ENCODE assay signal across 8 cellular contexts in genomic region chr2:101473911-101474751, GRCh38. TPM values are rescaled to one million over a fixed set of nuclear protein-coding genes. Genes with fewer than 3 reads are reported as not detected.
DNase-seq lines count a peak whose midpoint lies in the region; ATAC-seq lines count a peak whose summit lies in the region.

No MANE protein-coding gene starts in this region.

- POLR2A ChIA-PET in activated naive CD8-positive, alpha-beta T cell treated with anti-CD3 and anti-CD28 coated beads, Interleukin-2, amount 10 ng/mL, durations not matched to agents 7 days and 5 days (lab: Charles Lee), result interaction anchor here (0.5 to 2.4 kb wide), 14 partner anchors 9 to 355 kb away, joined by 3 to 14 read pairs (median 4); partner anchors contain the start of genes CNOT11, MAP4K4 and RNF149

- H3K4me1 Mint-ChIP-seq in activated naive CD8-positive, alpha-beta T cell treated with anti-CD3 and anti-CD28 coated beads, Interleukin-2, amount 10 ng/mL, durations not matched to agents 7 days and 5 days, result peaks cover 39% of the 10 kb centered on the region

- intact Hi-C loops in left ventricle myocardium superior (cut with micrococcal nuclease), result no loop called here
- intact Hi-C loops in posterior cingulate gyrus (cut with DNase I), result no loop called here

- peak overlapping the region; percentile 84 for H3K4me3 Mint-ChIP-seq in activated naive CD8-positive, alpha-beta T cell treated with anti-CD3 and anti-CD28 coated beads, Interleukin-2, amount 10 ng/mL, durations not matched to agents 7 days and 5 days

- peak; percentile 57 for ATAC-seq in activated naive CD8-positive, alpha-beta T cell treated with anti-CD3 and anti-CD28 coated beads, Interleukin-2, amount 10 ng/mL, durations not matched to agents 7 days and 5 days (ENCODE audit: low read depth)
- ATAC-seq in left ventricle myocardium superior, result peak; percentile 94
- ATAC-seq in HG02885 (IDR thresholded peaks at IDR 0.05; ENCODE audit: poor library complexity, unreplicated experiment), result no peak
- no peak for ATAC-seq in GM18517 (IDR thresholded peaks at IDR 0.05; ENCODE audit: unreplicated experiment)

- H3K9me3 Mint-ChIP-seq in activated naive CD8-positive, alpha-beta T cell treated with anti-CD3 and anti-CD28 coated beads, Interleukin-2, amount 10 ng/mL, durations not matched to agents 7 days and 5 days, result no peaks in the 10 kb centered on the region

- H3K27me3 Mint-ChIP-seq in activated naive CD8-positive, alpha-beta T cell treated with anti-CD3 and anti-CD28 coated beads, Interleukin-2, amount 10 ng/mL, durations not matched to agents 7 days and 5 days, result no peaks in the 10 kb centered on the region

- DNase-seq in EH (ENCODE audit: low read depth), result peak; percentile 58
- peak; percentile 30 for DNase-seq in NOMO-1 treated with dmso at 0.1 percent for 144 hours (lab: John Stamatoyannopoulos, UW; ENCODE audit: unreplicated experiment)
- peak; percentile 74 for DNase-seq in activated naive CD8-positive, alpha-beta T cell treated with anti-CD3 and anti-CD28 coated beads, Interleukin-2, amount 10 ng/mL, durations not matched to agents 7 days and 5 days
- DNase-seq in left ventricle myocardium superior, result peak; percentile 76
- DNase-seq in posterior cingulate gyrus, result peak; percentile 34 to 92 (median 58)
- DNase-seq in RPMI8226, result no peak

- H3K36me3 Mint-ChIP-seq in activated naive CD8-positive, alpha-beta T cell treated with anti-CD3 and anti-CD28 coated beads, Interleukin-2, amount 10 ng/mL, durations not matched to agents 7 days and 5 days, result no peaks in the 10 kb centered on the region

- H3K27ac Mint-ChIP-seq in activated naive CD8-positive, alpha-beta T cell treated with anti-CD3 and anti-CD28 coated beads, Interleukin-2, amount 10 ng/mL, durations not matched to agents 7 days and 5 days, result peak overlapping the region; percentile 95

RNA-seq across cellular contexts. Expression of gene RFX8, which starts 0.8 kb away (rescaled TPM):
- total RNA-seq in activated naive CD8-positive, alpha-beta T cell treated with anti-CD3 and anti-CD28 coated beads, Interleukin-2, amount 10 ng/mL, durations not matched to agents 7 days and 5 days, result 1 to 10 TPM; 2.0 to 2.2 TPM
- not detected for total RNA-seq in left ventricle myocardium superior

Comparison
In these comparisons a context has a peak if more than half of its experiments do, and no peak if none do; other contexts are left out.
1. ATAC-seq: peak in activated naive CD8-positive, alpha-beta T cell treated with anti-CD3 and anti-CD28 coated beads, Interleukin-2, amount 10 ng/mL, durations not matched to agents 7 days and 5 days (single experiment) and left ventricle myocardium superior (single experiment); none in HG02885 (single experiment) and GM18517 (single experiment).